ENCODE assay signal across 31 cellular contexts in genomic region chr5:174426851-174427250, GRCh38.
"Had no signal": no experiment of that assay in that cellular context is flagged by ENCODE, and none has a peak within 500 bp of the region (broad histone marks: within the 10 kb centered on the region; RNA-seq: fewer than 3 reads in every experiment).

No MANE protein-coding gene starts in this region.

- H3K4me3 ChIP-seq: ovary, psoas muscle, right lobe of liver, sigmoid colon, smooth muscle cell, spleen, suprapubic skin, testis, tibial artery, transverse colon, upper lobe of left lung, vagina had no signal

- H3K27ac Mint-ChIP-seq: naive B cell; naive thymus-derived CD8-positive, alpha-beta T cell; natural killer cell treated with Interleukin-12 subunit alpha and Interleukin-12 subunit beta and Interleukin-15 and Interleukin-18, amount 100 ng/mL, for 72 hours; nephron progenitor cell; progenitor cell of endocrine pancreas; stimulated activated naive B cell treated with anti-CD40 and anti-IgM and Interleukin-4, amounts not matched to agents 10 μg/mL and 1 μg/mL and 100 μg/mL, for 72 hours; stimulated activated naive CD8-positive, alpha-beta T cell treated with anti-CD3 and anti-CD28 coated beads, Interleukin-15, amount 100 ng/mL, for 72 hours had no signal

- H3K9me3 Mint-ChIP-seq: naive thymus-derived CD8-positive, alpha-beta T cell; natural killer cell treated with Interleukin-12 subunit alpha and Interleukin-12 subunit beta and Interleukin-15 and Interleukin-18, amount 100 ng/mL, for 72 hours; nephron progenitor cell; neural crest cell; stimulated activated naive CD8-positive, alpha-beta T cell treated with anti-CD3 and anti-CD28 coated beads, Interleukin-15, amount 100 ng/mL, for 72 hours had no signal

- H3K36me3 ChIP-seq: ovary, right lobe of liver, sigmoid colon, spleen, suprapubic skin, tibial artery, transverse colon, upper lobe of left lung, vagina had no signal

- H3K4me1 ChIP-seq: right lobe of liver, sigmoid colon, tibial artery, transverse colon, upper lobe of left lung had no signal

- H2AFZ ChIP-seq: parathyroid adenoma had no signal

- H3K9me3 ChIP-seq: ovary, psoas muscle, right lobe of liver, sigmoid colon, spleen, suprapubic skin, testis, tibial artery, transverse colon, upper lobe of left lung, vagina had no signal

- H3K79me2 ChIP-seq: parathyroid adenoma had no signal

- H3K27ac ChIP-seq: ovary, psoas muscle, right lobe of liver, sigmoid colon, spleen, suprapubic skin, testis, tibial artery, transverse colon, upper lobe of left lung, vagina had no signal

- DNase-seq: naive B cell; naive thymus-derived CD8-positive, alpha-beta T cell; nephron progenitor cell; occipital lobe; ovary; posterior cingulate gyrus; psoas muscle; right cardiac atrium; right lobe of liver; sigmoid colon; spleen; stimulated activated CD4-positive, alpha-beta T cell treated with anti-CD3 and anti-CD28 coated beads, Interleukin-12 subunit alpha, Interleukin-12 subunit beta, amount 100 ng/mL, for 4 hours; stimulated activated CD4-positive, alpha-beta T cell treated with anti-CD3 and anti-CD28 coated beads, Interleukin-1b, Interleukin-23, amount 100 ng/mL, for 48 hours; stimulated activated CD4-positive, alpha-beta T cell treated with anti-CD3 and anti-CD28 coated beads, Interleukin-4, amount 100 ng/mL, for 1 hour; stimulated activated CD4-positive, alpha-beta T cell treated with anti-CD3 and anti-CD28 coated beads, Interleukin-4, amount 100 ng/mL, for 4 hours; stimulated activated CD8-positive, alpha-beta memory T cell treated with anti-CD3 and anti-CD28 coated beads, Interleukin-4, amount 100 ng/mL, for 48 hours; stimulated activated naive B cell treated with anti-CD40 and anti-IgM and Interleukin-4, amounts not matched to agents 10 μg/mL and 1 μg/mL and 100 μg/mL, for 72 hours; stimulated activated naive CD8-positive, alpha-beta T cell treated with anti-CD3 and anti-CD28 coated beads, Interleukin-15, amount 100 ng/mL, for 72 hours; stimulated activated naive CD8-positive, alpha-beta T cell treated with anti-CD3 and anti-CD28 coated beads, Interleukin-15, Interleukin-2, amounts not matched to agents 100 U/mL and 50 U/mL, for 24 hours; substantia nigra; testis; tibial artery; transverse colon; upper lobe of left lung had no signal

- H3K27me3 ChIP-seq: ovary, right lobe of liver, sigmoid colon, testis, transverse colon, upper lobe of left lung, vagina had no signal

- H3K36me3 Mint-ChIP-seq: naive B cell; naive thymus-derived CD8-positive, alpha-beta T cell; natural killer cell treated with Interleukin-12 subunit alpha and Interleukin-12 subunit beta and Interleukin-15 and Interleukin-18, amount 100 ng/mL, for 72 hours; stimulated activated naive B cell treated with anti-CD40 and anti-IgM and Interleukin-4, amounts not matched to agents 10 μg/mL and 1 μg/mL and 100 μg/mL, for 72 hours had no signal

- H3K4me1 Mint-ChIP-seq: naive B cell; neural crest cell; stimulated activated naive B cell treated with anti-CD40 and anti-IgM and Interleukin-4, amounts not matched to agents 10 μg/mL and 1 μg/mL and 100 μg/mL, for 72 hours; stimulated activated naive CD8-positive, alpha-beta T cell treated with anti-CD3 and anti-CD28 coated beads, Interleukin-15, amount 100 ng/mL, for 72 hours had no signal

- H3K4me3 Mint-ChIP-seq: naive B cell; naive thymus-derived CD8-positive, alpha-beta T cell; natural killer cell treated with Interleukin-12 subunit alpha and Interleukin-12 subunit beta and Interleukin-15 and Interleukin-18, amount 100 ng/mL, for 72 hours; nephron progenitor cell; neural crest cell; stimulated activated naive B cell treated with anti-CD40 and anti-IgM and Interleukin-4, amounts not matched to agents 10 μg/mL and 1 μg/mL and 100 μg/mL, for 72 hours; stimulated activated naive CD8-positive, alpha-beta T cell treated with anti-CD3 and anti-CD28 coated beads, Interleukin-15, amount 100 ng/mL, for 72 hours had no signal

- H3K4me2 ChIP-seq: smooth muscle cell had no signal

- ATAC-seq: naive thymus-derived CD8-positive, alpha-beta T cell; psoas muscle; right cardiac atrium; right lobe of liver; stimulated activated naive B cell treated with anti-CD40 and anti-IgM and Interleukin-4, amounts not matched to agents 10 μg/mL and 1 μg/mL and 100 μg/mL, for 72 hours; stimulated activated naive CD8-positive, alpha-beta T cell treated with anti-CD3 and anti-CD28 coated beads, Interleukin-15, amount 100 ng/mL, for 72 hours; stimulated activated naive CD8-positive, alpha-beta T cell treated with anti-CD3 and anti-CD28 coated beads, Interleukin-15, Interleukin-2, amounts not matched to agents 100 U/mL and 50 U/mL, for 24 hours had no signal

- H3K9ac ChIP-seq: parathyroid adenoma had no signal
